In genomic region chr7:37448057-37448636, GRCh38 we compare ENCODE assay signal across 8 cellular contexts. TPM values are rescaled to one million over a fixed set of nuclear protein-coding genes. Genes with fewer than 3 reads are reported as not detected.
DNase-seq lines count a peak whose midpoint lies in the region; ATAC-seq and TF ChIP-seq lines count a peak whose summit lies in the region.

No MANE protein-coding gene starts in this region.

- H3K27me3 Mint-ChIP-seq in activated CD8-positive, alpha-beta T cell treated with anti-CD3 and anti-CD28 coated beads for 36 hours, result no peaks in the 10 kb centered on the region

- H3K27me3 ChIP-seq in neutrophil, result no peaks in the 10 kb centered on the region

- peak overlapping the region; percentile 92 for H3K4me3 Mint-ChIP-seq in activated CD8-positive, alpha-beta T cell treated with anti-CD3 and anti-CD28 coated beads for 36 hours

- H3K9me3 Mint-ChIP-seq in activated CD8-positive, alpha-beta T cell treated with anti-CD3 and anti-CD28 coated beads for 36 hours, result no peaks in the 10 kb centered on the region

- peak overlapping the region; percentile 11 to 49 for H3K4me3 ChIP-seq in foreskin fibroblast (ENCODE audit: low read depth in 1 of 2, low read length in 2 of 2)
- H3K4me3 ChIP-seq in neutrophil (ENCODE audit: low read depth in 1 of 2, low read length in 1 of 2), result peak overlapping the region; percentile 88 to 96

- H3K36me3 ChIP-seq in neutrophil, result no peaks in the 10 kb centered on the region

- H3K27ac Mint-ChIP-seq in activated CD8-positive, alpha-beta T cell treated with anti-CD3 and anti-CD28 coated beads for 36 hours, result peak overlapping the region; percentile 97

- TF ChIP-seq CTCF in activated CD8-positive, alpha-beta T cell treated with anti-CD3 and anti-CD28 coated beads for 36 hours (IDR thresholded peaks at IDR 0.05), result no peak
- no peak for TF ChIP-seq CTCF in foreskin fibroblast (IDR thresholded peaks at IDR 0.05; ENCODE audit: low read depth, low read length)
- TF ChIP-seq CTCF in neutrophil (IDR thresholded peaks at IDR 0.05), result no peak

- peak; percentile 35 for ATAC-seq in HG03135 (IDR thresholded peaks at IDR 0.05; ENCODE audit: unreplicated experiment)
- ATAC-seq in activated CD8-positive, alpha-beta T cell treated with anti-CD3 and anti-CD28 coated beads for 36 hours, result peak; percentile 21

- peaks cover 37% of the 10 kb centered on the region for H3K4me1 Mint-ChIP-seq in activated CD8-positive, alpha-beta T cell treated with anti-CD3 and anti-CD28 coated beads for 36 hours (ENCODE audit: low read depth)

- H3K4me1 ChIP-seq in neutrophil (ENCODE audit: control insufficient read depth in 1 of 2, insufficient read depth in 1 of 2, low read depth in 1 of 2, low read length in 1 of 2), result peaks cover 55 to 57% of the 10 kb centered on the region in 2 experiments

- POLR2A ChIA-PET in activated CD8-positive, alpha-beta T cell treated with anti-CD3 and anti-CD28 coated beads for 36 hours (lab: Charles Lee), result interaction anchor here (0.6 to 3.0 kb wide), 19 partner anchors 9 to 740 kb away, joined by 3 to 20 read pairs (median 3); no protein-coding TSS in a partner anchor

- H3K27ac ChIP-seq in neutrophil, result peak overlapping the region; percentile 96

- in situ Hi-C loops in ACHN (cut with HindIII; ENCODE audit: low pct_ligation_motif_present, low pct_unique_long_range_greater_than_20kb, low sequenced_read_pairs), result no loop called here

- CTCF ChIA-PET in activated CD8-positive, alpha-beta T cell treated with anti-CD3 and anti-CD28 coated beads for 36 hours (lab: Charles Lee), result interaction anchor here (0.8 to 4.6 kb wide), 6 partner anchors 9 to 96 kb away, joined by 3 to 53 read pairs (median 6); no protein-coding TSS in a partner anchor

- peaks cover 18% of the 10 kb centered on the region for H3K36me3 Mint-ChIP-seq in activated CD8-positive, alpha-beta T cell treated with anti-CD3 and anti-CD28 coated beads for 36 hours (ENCODE audit: low read depth)

- peak; percentile 49 for DNase-seq in NCI-H82 (lab: John Stamatoyannopoulos, UW)
- DNase-seq in NCI-H82 treated with DMSO at 0.1 percent for 48 hours (lab: John Stamatoyannopoulos, UW; ENCODE audit: unreplicated experiment), result no peak
- no peak for DNase-seq in activated CD8-positive, alpha-beta T cell treated with anti-CD3 and anti-CD28 coated beads for 36 hours
- DNase-seq in foreskin fibroblast, result peak in 1 of 2 donors; percentile 1
- no peak for DNase-seq in ACHN
- no peak for DNase-seq in epidermal melanocyte (ENCODE audit: insufficient read length, low spot score)

- intact Hi-C loops in activated CD8-positive, alpha-beta T cell treated with anti-CD3 and anti-CD28 coated beads for 36 hours (cut with micrococcal nuclease), result loop anchor here (5.0 to 10.0 kb wide), 4 partner anchors 36 to 213 kb away; no protein-coding TSS in a partner anchor

- H3K9me3 ChIP-seq in neutrophil, result no peaks in the 10 kb centered on the region

RNA-seq across cellular contexts. Expression of gene ELMO1, which starts 0.5 kb away (rescaled TPM):
- total RNA-seq in activated CD8-positive, alpha-beta T cell treated with anti-CD3 and anti-CD28 coated beads for 36 hours, result 10 to 100 TPM; 72.8 to 75.3 TPM
